ENCODE assay signal across 13 cellular contexts in the genomic region with DNA sequence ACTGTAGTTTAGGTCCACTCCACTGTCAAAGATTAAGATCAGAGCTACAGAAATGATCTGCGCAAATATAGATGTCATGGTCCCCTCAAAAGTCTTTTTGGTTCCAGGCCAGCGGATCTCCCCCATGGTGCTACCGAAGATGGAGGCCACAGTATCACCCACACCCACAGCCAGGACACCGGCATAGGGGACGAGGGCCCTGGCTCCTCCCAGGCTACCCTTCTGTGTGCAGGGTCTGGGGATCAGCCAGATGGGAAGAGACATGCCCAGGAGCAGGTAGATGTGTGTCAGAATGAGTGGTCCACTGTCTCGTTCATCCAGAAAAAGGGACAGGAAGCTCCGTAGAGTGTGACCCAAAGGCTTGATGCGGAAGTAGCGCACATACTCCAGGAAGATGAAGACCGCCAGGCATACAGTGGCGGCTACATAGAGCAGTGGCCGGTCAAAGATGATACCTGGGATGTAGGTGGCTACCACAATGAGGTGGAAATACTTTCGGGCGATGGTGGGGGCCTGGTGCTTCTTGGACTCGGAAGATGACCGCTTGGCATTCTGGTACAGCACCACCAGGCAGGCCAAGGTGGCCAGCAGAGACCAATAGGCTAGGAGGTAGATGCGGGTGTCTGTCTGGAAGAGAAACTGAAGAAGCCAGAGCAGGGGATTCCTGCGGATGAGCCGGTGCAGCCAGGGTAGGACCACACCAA. TPM values are rescaled to one million over a fixed set of nuclear protein-coding genes. Genes with fewer than 3 reads are reported as not detected.
DNase-seq lines count a peak whose midpoint lies in the region; ATAC-seq, FAIRE-seq and TF ChIP-seq lines count a peak whose summit lies in the region.
"Had no signal": no experiment of that assay in that cellular context is flagged by ENCODE, and none has a peak within 500 bp of the region (broad histone marks: within the 10 kb centered on the region; RNA-seq: fewer than 3 reads in every experiment).

No MANE protein-coding gene starts in this region.

- WGBS in K562 (ENCODE audit: insufficient coverage, low coverage, missing lambda C conversion rate) = 98% methylated on average over 19 of the region's 19 CpGs

- DNase-seq in AG04450 (ENCODE audit: low read depth, low spot score) (no peak), HFFc6 (no peak), K562 (ENCODE audit: extremely low read depth in 1 of 4, low spot score in 3 of 4) (no peak), natural killer cell (no peak), GM19239 (ENCODE audit: insufficient read length, low spot score) (no peak)
- no peak for DNase-seq in effector CD8-positive, alpha-beta T cell (lab: John Stamatoyannopoulos, UW)
- DNase-seq: activated gamma-delta T cell treated with Interleukin-2 at 50 U/mL for 16 hours, DMS79, NCI-H446, SW 1271, transverse colon had no signal

- FAIRE-seq in K562 (lab: Jason Lieb, UNC) = no peak
- FAIRE-seq in GM19239 (lab: Jason Lieb, UNC) = no peak

- in situ Hi-C loops in K562 (cut with MboI) = no loop called here

- intact Hi-C loops in K562 (cut with micrococcal nuclease) (no loop called here), natural killer cell (cut with micrococcal nuclease) (loop anchor here (5.0 kb wide), 1 partner anchor 84 kb away; no protein-coding TSS in a partner anchor)

- BruUV-seq in K562 (replicated peaks; lab: Mats Ljungman, UMichigan) = no TSS peak

- H3K27ac ChIP-seq in AG04450 (ENCODE audit: low read depth, low read length) (peak overlapping the region; percentile 12), K562 (ENCODE audit: extremely low read depth, low read depth, low read length) (no peak overlapping the region; the same call in 2 of the 3 replicates)

- H3K27me3 ChIP-seq in AG04450 (ENCODE audit: control insufficient read depth, insufficient read depth, low read length) (no peaks in the 10 kb centered on the region), K562 (ENCODE audit: control insufficient read depth in 2 of 2, insufficient read depth in 2 of 2, low read length in 2 of 2) (no peaks in the 10 kb centered on the region)
- H3K27me3 ChIP-seq: transverse colon had no signal

- TF ChIP-seq POLR2A in K562 (conservative IDR thresholded peaks at IDR 0.05) = no peak

- H3K4me3 ChIP-seq in AG04450 (ENCODE audit: low read depth, low read length) (no peak overlapping the region), K562 (0 out of 2 replicates have a peak overlapping the region, but pooled peaks have one; percentile 78)

- peaks cover 35% of the 10 kb centered on the region for H3K36me3 ChIP-seq in K562 (ENCODE audit: control insufficient read depth, insufficient read depth, low read length)
- H3K36me3 ChIP-seq: transverse colon had no signal

- ATAC-seq in K562 = no peak
- no peak for ATAC-seq in natural killer cell
- ATAC-seq in HG02763 (IDR thresholded peaks at IDR 0.05; ENCODE audit: unreplicated experiment) = no peak
- ATAC-seq in HG03354 (IDR thresholded peaks at IDR 0.05; ENCODE audit: poor library complexity, severe bottlenecking, unreplicated experiment) = no peak

- peaks cover 50% of the 10 kb centered on the region for H3K79me2 ChIP-seq in K562 (ENCODE audit: control insufficient read depth, insufficient read depth, low read length)

- no peak for TF ChIP-seq EP300 in K562 (IDR thresholded peaks at IDR 0.05; ENCODE audit: low read length)

- no peaks in the 10 kb centered on the region for H3K9me3 Mint-ChIP-seq in HFFc6
- no peaks in the 10 kb centered on the region for H3K9me3 Mint-ChIP-seq in natural killer cell

- H3K27me3 Mint-ChIP-seq in HFFc6 (ENCODE audit: insufficient read depth) (peaks cover 5% of the 10 kb centered on the region), natural killer cell (ENCODE audit: low read depth in 2 of 2) (no peaks in the 10 kb centered on the region)

- POLR2A ChIA-PET in AG04450 (lab: Yijun Ruan, JAX) = no interaction called here
- POLR2A ChIA-PET in K562 (lab: Yijun Ruan, JAX) = interaction anchor here (0.6 kb wide), 1 partner anchor 52 kb away, joined by 3 read pairs; no protein-coding TSS in a partner anchor

- no peaks in the 10 kb centered on the region for H3K9me1 ChIP-seq in K562 (ENCODE audit: control insufficient read depth, insufficient read depth, low read length)

- no peak for TF ChIP-seq RAD21 in K562 (CRISPR knock-in tag; conservative IDR thresholded peaks at IDR 0.05 in 1 of 2, IDR thresholded peaks at IDR 0.05 in 1 of 2)

- H2AFZ ChIP-seq in K562 (ENCODE audit: low read depth, low read length) = no peak overlapping the region

- peak overlapping the region in 1 of 2 experiments; percentile 94; a peak in 1 of 4 replicates for H3K9ac ChIP-seq in K562 (ENCODE audit: insufficient read depth in 1 of 2, low read depth in 2 of 2, low read length in 2 of 2)

- H3K27ac Mint-ChIP-seq in HFFc6 = 0 out of 2 replicates have a peak overlapping the region, but pooled peaks have one; percentile 97
- H3K27ac Mint-ChIP-seq in natural killer cell = peak overlapping the region; percentile 86 to 96

- H3K36me3 Mint-ChIP-seq in HFFc6 (ENCODE audit: low read depth) (peaks cover 17% of the 10 kb centered on the region), natural killer cell (no peaks in the 10 kb centered on the region)

- peak overlapping the region; percentile 97 for H3K4me2 ChIP-seq in K562 (ENCODE audit: insufficient read depth, low read length)

- no peaks in the 10 kb centered on the region for H4K20me1 ChIP-seq in K562 (replicated peaks; ENCODE audit: control insufficient read depth, insufficient read depth, low read length)

- H3K4me1 ChIP-seq in K562 (replicated peaks in 1 of 2; ENCODE audit: control insufficient read depth in 2 of 2, insufficient read depth in 2 of 2, low read length in 2 of 2) = peaks cover 25 to 48% of the 10 kb centered on the region in 2 experiments

- H3K9me3 ChIP-seq in AG04450 (ENCODE audit: control insufficient read depth, insufficient read depth, low read length) (peaks cover 5% of the 10 kb centered on the region; the same call in 1 of the 2 replicates), K562 (replicated peaks; ENCODE audit: control insufficient read depth, insufficient read depth, low read depth, low read length) (no peaks in the 10 kb centered on the region)
- H3K9me3 ChIP-seq: transverse colon had no signal

- H3K4me3 Mint-ChIP-seq in HFFc6 (peak overlapping the region; percentile 99), natural killer cell (peak overlapping the region; percentile 95)

- TF ChIP-seq CTCF in AG04450 (IDR thresholded peaks at IDR 0.05; ENCODE audit: low read depth, low read length) (no peak), HFFc6 (IDR thresholded peaks at IDR 0.05) (no peak), K562 (IDR thresholded peaks at IDR 0.05 in 2 of 3, conservative IDR thresholded peaks at IDR 0.05 in 1 of 3; ENCODE audit: insufficient read depth in 2 of 3, low read depth in 1 of 3, low read length in 3 of 3) (no peak), natural killer cell (IDR thresholded peaks at IDR 0.05) (no peak)

- H3K4me1 Mint-ChIP-seq in HFFc6 (ENCODE audit: low read depth) = peaks cover 23% of the 10 kb centered on the region
- peaks cover 27 to 29% of the 10 kb centered on the region in 2 donors for H3K4me1 Mint-ChIP-seq in natural killer cell

- CTCF ChIA-PET in AG04450 (lab: Charles Lee) = interaction anchor here (1.3 kb wide), 1 partner anchor 18 kb away, joined by 7 read pairs; no protein-coding TSS in a partner anchor
- CTCF ChIA-PET in K562 (lab: Yijun Ruan, JAX; ENCODE audit: low intra/inter-chr PET ratio) = no interaction called here

RNA-seq across cellular contexts. Expression of gene DOLK, which starts 1.5 kb away (rescaled TPM):
- polyA plus RNA-seq in AG04450 (2011; rRNA removed) (31.4 and 31.8 TPM in 2 replicates), K562 (2011; rRNA removed) (10.8 and 13.0 TPM in 2 replicates), K562 (2014; fragmentation: Illumina TruSeq; extraction: Trizol) (14.0 and 15.0 TPM in 2 replicates), K562 (2014; fragmentation: Nextera tagmentation; extraction: Ambion mirVana) (1 to 10 TPM; 2.6 to 3.7 TPM), K562 (2014; rRNA removed) (10.6 and 11.1 TPM in 2 replicates)
- polyA minus RNA-seq in AG04450 (2011; rRNA and poly(A)+ RNA removed) = 37.7 and 49.4 TPM in 2 replicates
- 10 to 100 TPM; 27.8 to 34.4 (median 31.6) TPM for total RNA-seq in HFFc6 (2021; fragmentation: NEBNext Ultra II Directional; extraction: Animal tissue kit (Norgen Biotek cat#: 25700))
- total RNA-seq in K562 (2011; cell fraction: chromatin; rRNA removed; ENCODE audit: low replicate concordance) = 13.9 and 44.2 TPM in 2 replicates
- 48.2 and 55.4 TPM in 2 replicates for total RNA-seq in K562 (2011; cell fraction: nucleolus; rRNA removed)
- 27.6 and 38.4 TPM in 2 replicates for total RNA-seq in K562 (2011; cell fraction: nucleoplasm; rRNA removed)
- total RNA-seq in K562 (2014; rRNA removed) (11.7 and 18.4 TPM in 2 replicates), K562 (2014; rRNA removed; fragmentation: Illumina TruSeq; extraction: Trizol) (7.5 and 8.4 TPM in 2 replicates), K562 (2015; rRNA removed; fragmentation: Illumina TruSeq; extraction: Trizol) (13.7 and 14.0 TPM in 2 replicates), K562 (2021) (14.2 and 14.7 TPM in 2 replicates), natural killer cell (1 to 10 TPM; 4.8 to 8.9 (median 6.7) TPM)
- 15.7 and 32.2 TPM in 2 replicates for polyA plus RNA-seq in K562 (2011; cell fraction: cytosol; rRNA removed)
- polyA plus RNA-seq in K562 (2011; cell fraction: nucleus; rRNA removed) = 9.0 and 11.9 TPM in 2 replicates
- 9.5 and 16.7 TPM in 2 replicates for polyA plus RNA-seq in K562 (2012)
- polyA minus RNA-seq in K562 (2011; rRNA and poly(A)+ RNA removed) = 16.4 and 25.9 TPM in 2 replicates
- polyA minus RNA-seq in K562 (2011; cell fraction: cytosol; rRNA and poly(A)+ RNA removed) = 6.7 and 11.4 TPM in 2 replicates
- 16.6 and 23.7 TPM in 2 replicates for polyA minus RNA-seq in K562 (2011; cell fraction: nucleus; rRNA and poly(A)+ RNA removed)

RNA-seq across cellular contexts. Expression of gene NUP188, which starts 1.5 kb away (rescaled TPM):
- polyA plus RNA-seq in AG04450 (2011; rRNA removed) (46.3 and 52.1 TPM in 2 replicates), K562 (2011; rRNA removed) (71.2 and 106 TPM in 2 replicates), K562 (2014; fragmentation: Illumina TruSeq; extraction: Trizol) (107 and 110 TPM in 2 replicates), K562 (2014; fragmentation: Nextera tagmentation; extraction: Ambion mirVana) (10 to 100 TPM; 11.7 to 17.9 TPM), K562 (2014; rRNA removed) (64.7 and 70.6 TPM in 2 replicates)
- polyA minus RNA-seq in AG04450 (2011; rRNA and poly(A)+ RNA removed) = 125 and 157 TPM in 2 replicates
- total RNA-seq in HFFc6 (2021; fragmentation: NEBNext Ultra II Directional; extraction: Animal tissue kit (Norgen Biotek cat#: 25700)) = 10 to 100 TPM; 42.1 to 58.2 (median 54.2) TPM
- total RNA-seq in K562 (2011; cell fraction: chromatin; rRNA removed; ENCODE audit: low replicate concordance) = 545 and 736 TPM in 2 replicates
- 287 and 308 TPM in 2 replicates for total RNA-seq in K562 (2011; cell fraction: nucleolus; rRNA removed)
- 273 and 303 TPM in 2 replicates for total RNA-seq in K562 (2011; cell fraction: nucleoplasm; rRNA removed)
- total RNA-seq in K562 (2014; rRNA removed) (64.3 and 92.3 TPM in 2 replicates), K562 (2014; rRNA removed; fragmentation: Illumina TruSeq; extraction: Trizol) (66.6 and 84.5 TPM in 2 replicates), K562 (2015; rRNA removed; fragmentation: Illumina TruSeq; extraction: Trizol) (69.9 and 70.6 TPM in 2 replicates), K562 (2021) (123 and 135 TPM in 2 replicates), natural killer cell (10 to 100 TPM; 53.9 to 66.4 (median 58.3) TPM)
- polyA plus RNA-seq in K562 (2011; cell fraction: cytosol; rRNA removed) = 109 and 123 TPM in 2 replicates
- 185 and 200 TPM in 2 replicates for polyA plus RNA-seq in K562 (2011; cell fraction: nucleus; rRNA removed)
- polyA plus RNA-seq in K562 (2012) = 61.5 and 77.1 TPM in 2 replicates
- 241 and 300 TPM in 2 replicates for polyA minus RNA-seq in K562 (2011; rRNA and poly(A)+ RNA removed)
- polyA minus RNA-seq in K562 (2011; cell fraction: cytosol; rRNA and poly(A)+ RNA removed) = 193 and 215 TPM in 2 replicates
- 102 and 146 TPM in 2 replicates for polyA minus RNA-seq in K562 (2011; cell fraction: nucleus; rRNA and poly(A)+ RNA removed)

RNA-seq across cellular contexts. Expression of gene PHYHD1, which starts 25.2 kb away (rescaled TPM):
- polyA plus RNA-seq in AG04450 (2011; rRNA removed) = 9.3 and 11.6 TPM in 2 replicates
- polyA minus RNA-seq in AG04450 (2011; rRNA and poly(A)+ RNA removed) = 8.0 and 10.8 TPM in 2 replicates
- 10 to 100 TPM in 3 of 6 experiments, 1 to 10 TPM in 3; 6.8 to 13.9 (median 10.0) TPM for total RNA-seq in HFFc6 (2021; fragmentation: NEBNext Ultra II Directional; extraction: Animal tissue kit (Norgen Biotek cat#: 25700))
- total RNA-seq in K562 (2011; cell fraction: chromatin; rRNA removed; ENCODE audit: low replicate concordance) = 1.0 and 4.9 TPM in 2 replicates
- 1.0 and 1.3 TPM in 2 replicates for total RNA-seq in K562 (2011; cell fraction: nucleolus; rRNA removed)
- total RNA-seq in K562 (2011; cell fraction: nucleoplasm; rRNA removed) = 1.4 and 1.8 TPM in 2 replicates
- total RNA-seq in K562 (2014; rRNA removed) = 0.49 and 1.3 TPM in 2 replicates
- total RNA-seq in K562 (2014; rRNA removed; fragmentation: Illumina TruSeq; extraction: Trizol) = 0.45 and 0.69 TPM in 2 replicates
- 0.36 and 0.79 TPM in 2 replicates for total RNA-seq in K562 (2015; rRNA removed; fragmentation: Illumina TruSeq; extraction: Trizol)
- total RNA-seq in K562 (2021) = 0.58 and 0.66 TPM in 2 replicates
- polyA plus RNA-seq in K562 (2011; rRNA removed) = 1.2 and 2.1 TPM in 2 replicates
- 2.2 and 2.5 TPM in 2 replicates for polyA plus RNA-seq in K562 (2011; cell fraction: cytosol; rRNA removed)
- 3.7 and 4.1 TPM in 2 replicates for polyA plus RNA-seq in K562 (2011; cell fraction: nucleus; rRNA removed)
- 0.87 and 1.2 TPM in 2 replicates for polyA plus RNA-seq in K562 (2012)
- 0.80 and 1.0 TPM in 2 replicates for polyA plus RNA-seq in K562 (2014; fragmentation: Illumina TruSeq; extraction: Trizol)
- polyA plus RNA-seq in K562 (2014; fragmentation: Nextera tagmentation; extraction: Ambion mirVana) = 1 to 10 TPM in 1 of 2 experiments, under 1 TPM in 1; 0.80 to 1.0 TPM
- 0.32 and 0.91 TPM in 2 replicates for polyA plus RNA-seq in K562 (2014; rRNA removed)
- 0.48 and 2.0 TPM in 2 replicates for polyA minus RNA-seq in K562 (2011; rRNA and poly(A)+ RNA removed)
- not detected in 2 replicates for polyA minus RNA-seq in K562 (2011; cell fraction: cytosol; rRNA and poly(A)+ RNA removed)
- polyA minus RNA-seq in K562 (2011; cell fraction: nucleus; rRNA and poly(A)+ RNA removed) = 0.54 and 1.1 TPM in 2 replicates
- total RNA-seq in natural killer cell = 1 to 10 TPM; 5.4 to 6.0 (median 5.4) TPM
